In the genomic region with DNA sequence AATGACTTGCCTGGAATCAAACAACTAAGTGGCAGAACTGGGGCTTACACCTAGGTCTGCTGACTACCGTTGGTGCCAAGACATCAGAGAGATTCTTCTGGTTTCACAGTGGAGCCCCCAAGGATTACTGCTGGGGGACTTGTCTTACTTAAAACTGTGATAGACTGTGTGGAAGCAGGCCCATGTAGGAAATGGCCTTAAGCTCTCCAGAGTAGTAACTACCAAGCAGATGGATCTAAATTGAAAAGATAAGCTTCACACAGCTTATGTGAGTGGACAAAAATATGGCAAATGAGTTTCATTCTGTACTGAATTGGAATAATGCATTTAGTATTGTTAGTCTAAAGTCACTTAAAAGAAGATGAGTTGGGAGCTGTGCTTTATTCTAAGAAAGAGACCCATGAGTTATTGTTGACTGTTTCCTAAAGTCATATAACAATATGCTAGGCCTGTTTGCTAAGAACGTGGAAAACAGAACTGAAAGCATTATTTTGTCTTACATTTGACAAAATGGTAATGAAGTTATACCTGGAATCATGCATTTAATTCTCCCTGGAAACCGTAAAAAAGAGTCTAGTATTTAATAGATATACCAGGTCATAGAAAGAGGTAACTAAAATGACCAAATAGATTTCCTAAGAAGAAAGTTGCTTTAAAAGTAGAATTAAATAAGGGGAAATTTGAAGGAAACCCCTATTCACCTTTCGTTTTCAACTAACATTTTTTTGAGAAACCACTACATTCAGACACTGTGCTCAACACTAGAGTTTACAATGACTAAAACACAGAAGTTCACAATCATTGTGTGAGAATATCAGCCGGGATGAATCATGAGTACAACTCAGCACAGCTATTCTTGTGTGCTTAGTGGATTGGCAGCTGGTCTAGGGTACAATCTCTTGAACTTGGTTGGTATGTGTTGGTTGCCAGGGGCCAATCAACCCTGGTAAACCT, we compare ENCODE assay signal across 8 cellular contexts. TPM values are rescaled to one million over a fixed set of nuclear protein-coding genes. Genes with fewer than 3 reads are reported as not detected.
DNase-seq lines count a peak whose midpoint lies in the region; ATAC-seq and TF ChIP-seq lines count a peak whose summit lies in the region.

No MANE protein-coding gene starts in this region.

- no peaks in the 10 kb centered on the region for H3K36me3 ChIP-seq in Caco-2 (ENCODE audit: control insufficient read depth, insufficient read depth, low read length)

- no peak for TF ChIP-seq CTCF in cardiac fibroblast (IDR thresholded peaks at IDR 0.05; ENCODE audit: low read depth, low read length)
- no peak for TF ChIP-seq CTCF in Caco-2 (IDR thresholded peaks at IDR 0.05; ENCODE audit: insufficient read depth in 1 of 2, low read depth in 1 of 2, low read length in 1 of 2, severe bottlenecking in 1 of 2, unreplicated experiment in 1 of 2)

- H3K4me3 Mint-ChIP-seq in Caco-2 (ENCODE audit: unreplicated experiment): no peak overlapping the region

- no peaks in the 10 kb centered on the region for H3K36me3 Mint-ChIP-seq in Caco-2 (ENCODE audit: insufficient read depth, unreplicated experiment)

- no peaks in the 10 kb centered on the region for H3K9me3 ChIP-seq in Caco-2

- no peaks in the 10 kb centered on the region for H3K4me1 ChIP-seq in Caco-2

- H3K27me3 ChIP-seq in Caco-2 (replicated peaks; ENCODE audit: control insufficient read depth, insufficient read depth, low read length): no peaks in the 10 kb centered on the region

- DNase-seq in EL (peak; percentile 31), cardiac fibroblast (ENCODE audit: low read depth in 2 of 2) (peak; percentile 52 to 85), HUDEP-2 (lab: John Stamatoyannopoulos, UW; ENCODE audit: unreplicated experiment in 76 of 76) (no peak), Caco-2 (no peak), KBM-7 (no peak), DMS 273 treated with DMSO at 0.1 percent for 48 hours (lab: John Stamatoyannopoulos, UW) (no peak)

- H3K4me1 Mint-ChIP-seq in Caco-2 (ENCODE audit: low read depth, unreplicated experiment): no peaks in the 10 kb centered on the region

- H3K27me3 Mint-ChIP-seq in Caco-2 (ENCODE audit: insufficient read depth, unreplicated experiment): no peaks in the 10 kb centered on the region

- H3K4me3 ChIP-seq in cardiac fibroblast (replicated peaks in 1 of 2; ENCODE audit: low read depth in 2 of 2, low read length in 2 of 2) (no peak overlapping the region), Caco-2 (ENCODE audit: low read depth, low read length) (no peak overlapping the region)

- no peak overlapping the region for H3K27ac Mint-ChIP-seq in Caco-2 (ENCODE audit: unreplicated experiment)

- ATAC-seq in GM19468 (IDR thresholded peaks at IDR 0.05; ENCODE audit: extremely low read depth, unreplicated experiment) (peak; percentile 63), HG03520 (IDR thresholded peaks at IDR 0.05; ENCODE audit: unreplicated experiment) (peak; percentile 67)

- POLR2A ChIA-PET in Caco-2 (lab: Charles Lee): no interaction called here

- CTCF ChIA-PET in Caco-2 (lab: Charles Lee): no interaction called here

- BruUV-seq in Caco-2 (replicated peaks; lab: Mats Ljungman, UMichigan): no TSS peak

- intact Hi-C loops in Caco-2 (cut with micrococcal nuclease; ENCODE audit: unreplicated experiment): no loop called here

- in situ Hi-C loops in KBM-7 (cut with MboI; ENCODE audit: low pct_unique_long_range_greater_than_20kb, low sequenced_read_pairs): no loop called here

- no peaks in the 10 kb centered on the region for H3K9me3 Mint-ChIP-seq in Caco-2 (ENCODE audit: unreplicated experiment)

RNA-seq across cellular contexts. Expression of a gene that starts 13.0 kb away (rescaled TPM):
- total RNA-seq in Caco-2 (2022): 68.2 and 69.8 TPM in 2 replicates

RNA-seq across cellular contexts. Expression of a gene that starts 34.4 kb away (rescaled TPM):
- total RNA-seq in Caco-2 (2022): 30.7 and 32.2 TPM in 2 replicates

Comparison
In these comparisons a context has a peak if more than half of its experiments do, and no peak if none do; other contexts are left out.
1. DNase-seq: peak in EL (single experiment) and cardiac fibroblast (2 of 2); none in HUDEP-2 (0 of 76), Caco-2 (0 of 2), KBM-7 (single experiment) and DMS 273 treated with DMSO at 0.1 percent for 48 hours (single experiment).